8 cellular contexts compared by ENCODE assay signal in genomic region chr15:68795298-68795848, GRCh38. TPM values are rescaled to one million over a fixed set of nuclear protein-coding genes. Genes with fewer than 3 reads are reported as not detected.
DNase-seq lines count a peak whose midpoint lies in the region; ATAC-seq lines count a peak whose summit lies in the region.

No MANE protein-coding gene starts in this region.

- H3K27ac ChIP-seq in cingulate gyrus (ENCODE audit: low read depth, low read length) (peak overlapping the region; percentile 96), layer of hippocampus (ENCODE audit: low read depth, low read length) (peak overlapping the region; percentile 97)

- H3K27me3 ChIP-seq in layer of hippocampus (ENCODE audit: control insufficient read depth, insufficient read depth, low read length) = no peaks in the 10 kb centered on the region

- peak; percentile 82 for DNase-seq in activated CD4-positive, alpha-beta T cell treated with anti-CD3 and anti-CD28 coated beads for 48 hours
- DNase-seq in stimulated activated CD4-positive, alpha-beta T cell treated with anti-CD3 and anti-CD28 coated beads, Interleukin-12 subunit alpha, Interleukin-12 subunit beta, amount 100 ng/mL, for 4 hours = peak; percentile 46
- DNase-seq in H4 (ENCODE audit: low spot score) (no peak), NCI-H510A (lab: John Stamatoyannopoulos, UW) (no peak)

- ATAC-seq in GM18909 (IDR thresholded peaks at IDR 0.05; ENCODE audit: poor library complexity, unreplicated experiment) (peak; percentile 42), HG03439 (IDR thresholded peaks at IDR 0.05; ENCODE audit: unreplicated experiment) (peak; percentile 50)

RNA-seq across cellular contexts. Expression of gene ANP32A, which starts 25.3 kb away (rescaled TPM):
- total RNA-seq in H4 (2014; rRNA removed; shearing (Covaris generic)) = 93.6 and 151 TPM in 2 replicates

Comparison
In these comparisons a context has a peak if more than half of its experiments do, and no peak if none do; other contexts are left out.
1. DNase-seq: peak in activated CD4-positive, alpha-beta T cell treated with anti-CD3 and anti-CD28 coated beads for 48 hours (single experiment) and stimulated activated CD4-positive, alpha-beta T cell treated with anti-CD3 and anti-CD28 coated beads, Interleukin-12 subunit alpha, Interleukin-12 subunit beta, amount 100 ng/mL, for 4 hours (single experiment); none in H4 (single experiment) and NCI-H510A (single experiment).